8 cellular contexts compared by ENCODE assay signal in genomic region chr19:4909172-4909896, GRCh38. TPM values are rescaled to one million over a fixed set of nuclear protein-coding genes. Genes with fewer than 3 reads are reported as not detected.
A peak's percentile ranks its signal among the peaks of the same experiment; 100 is the strongest.
DNase-seq lines count a peak whose midpoint lies in the region; ATAC-seq and TF ChIP-seq lines count a peak whose summit lies in the region.

Gene UHRF1, plus strand, starts transcription at chr19:4909501. Its CDS starts 1,385 bp downstream, at chr19:4910886.

- POLR2A ChIA-PET in CD4-positive, alpha-beta T cell (lab: Charles Lee), result no interaction called here

- intact Hi-C loops in CD4-positive, alpha-beta T cell (cut with DNase I, micrococcal nuclease), result no loop called here
- intact Hi-C loops in dorsolateral prefrontal cortex (cut with DNase I) (no loop called here), upper lobe of right lung (cut with DNase I) (no loop called here)

- no peak for ATAC-seq in CD4-positive, alpha-beta T cell (ENCODE audit: poor library complexity)
- ATAC-seq in GM19025 (IDR thresholded peaks at IDR 0.05; ENCODE audit: low read depth, unreplicated experiment) (peak; percentile 22), upper lobe of right lung (no peak)
- peak; percentile 72 to 74 for ATAC-seq in natural killer cell treated with Interleukin-12 subunit alpha and Interleukin-12 subunit beta and Interleukin-15 and Interleukin-18, amount 100 ng/mL, for 72 hours

- DNase-seq in CD4-positive, alpha-beta T cell, result peak in 1 of 10 experiments; percentile 4
- peak; percentile 64 for DNase-seq in LHCN-M2 (ENCODE audit: low read depth)
- no peak for DNase-seq in dorsolateral prefrontal cortex
- peak; percentile 80 for DNase-seq in natural killer cell treated with Interleukin-12 subunit alpha and Interleukin-12 subunit beta and Interleukin-15 and Interleukin-18, amount 100 ng/mL, for 72 hours (ENCODE audit: low spot score)
- no peak for DNase-seq in upper lobe of right lung
- DNase-seq in hippocampal formation (lab: John Stamatoyannopoulos, UW), result no peak

- H3K9me3 ChIP-seq in CD4-positive, alpha-beta T cell (ENCODE audit: control insufficient read depth, low read length), result no peaks in the 10 kb centered on the region
- no peaks in the 10 kb centered on the region for H3K9me3 ChIP-seq in upper lobe of right lung

- H3K27me3 Mint-ChIP-seq in CD4-positive, alpha-beta T cell, result no peaks in the 10 kb centered on the region
- H3K27me3 Mint-ChIP-seq in T-helper 1 cell treated with Interleukin-12 subunit alpha and Interleukin-12 subunit beta and Interleukin-4 antibody, amounts not matched to agents 30 μg/mL and 1 μg/mL, for 36 hours (ENCODE audit: low read depth), result no peaks in the 10 kb centered on the region
- no peaks in the 10 kb centered on the region for H3K27me3 Mint-ChIP-seq in natural killer cell treated with Interleukin-12 subunit alpha and Interleukin-12 subunit beta and Interleukin-15 and Interleukin-18, amount 100 ng/mL, for 72 hours

- no peaks in the 10 kb centered on the region for H3K36me3 ChIP-seq in upper lobe of right lung

- H3K27ac Mint-ChIP-seq in CD4-positive, alpha-beta T cell, result peak within 1 kb of the TSS; percentile 84
- peak within 1 kb of the TSS; percentile 83 for H3K27ac Mint-ChIP-seq in T-helper 1 cell treated with Interleukin-12 subunit alpha and Interleukin-12 subunit beta and Interleukin-4 antibody, amounts not matched to agents 30 μg/mL and 1 μg/mL, for 36 hours
- peak within 1 kb of the TSS in 1 of 2 donors; percentile 97 for H3K27ac Mint-ChIP-seq in natural killer cell treated with Interleukin-12 subunit alpha and Interleukin-12 subunit beta and Interleukin-15 and Interleukin-18, amount 100 ng/mL, for 72 hours

- peak within 1 kb of the TSS; percentile 98 for H3K4me3 Mint-ChIP-seq in CD4-positive, alpha-beta T cell
- peak within 1 kb of the TSS; percentile 90 for H3K4me3 Mint-ChIP-seq in T-helper 1 cell treated with Interleukin-12 subunit alpha and Interleukin-12 subunit beta and Interleukin-4 antibody, amounts not matched to agents 30 μg/mL and 1 μg/mL, for 36 hours
- peak within 1 kb of the TSS; percentile 100 for H3K4me3 Mint-ChIP-seq in natural killer cell treated with Interleukin-12 subunit alpha and Interleukin-12 subunit beta and Interleukin-15 and Interleukin-18, amount 100 ng/mL, for 72 hours

- H3K36me3 Mint-ChIP-seq in CD4-positive, alpha-beta T cell (ENCODE audit: low read depth), result peaks cover 13% of the 10 kb centered on the region
- H3K36me3 Mint-ChIP-seq in T-helper 1 cell treated with Interleukin-12 subunit alpha and Interleukin-12 subunit beta and Interleukin-4 antibody, amounts not matched to agents 30 μg/mL and 1 μg/mL, for 36 hours (ENCODE audit: low read depth), result peaks cover 19% of the 10 kb centered on the region
- H3K36me3 Mint-ChIP-seq in natural killer cell treated with Interleukin-12 subunit alpha and Interleukin-12 subunit beta and Interleukin-15 and Interleukin-18, amount 100 ng/mL, for 72 hours, result peaks cover 9% of the 10 kb centered on the region

- peaks cover 45% of the 10 kb centered on the region for H3K4me1 Mint-ChIP-seq in CD4-positive, alpha-beta T cell (ENCODE audit: low read depth)
- peaks cover 26% of the 10 kb centered on the region for H3K4me1 Mint-ChIP-seq in T-helper 1 cell treated with Interleukin-12 subunit alpha and Interleukin-12 subunit beta and Interleukin-4 antibody, amounts not matched to agents 30 μg/mL and 1 μg/mL, for 36 hours (ENCODE audit: low read depth)
- peaks cover 34 to 40% of the 10 kb centered on the region in 2 donors for H3K4me1 Mint-ChIP-seq in natural killer cell treated with Interleukin-12 subunit alpha and Interleukin-12 subunit beta and Interleukin-15 and Interleukin-18, amount 100 ng/mL, for 72 hours (ENCODE audit: low read depth in 2 of 2)

- H3K4me3 ChIP-seq in dorsolateral prefrontal cortex (peak within 1 kb of the TSS; percentile 41 to 83 (median 71)), upper lobe of right lung (peak within 1 kb of the TSS; percentile 57)

- no peaks in the 10 kb centered on the region for H3K9me3 Mint-ChIP-seq in CD4-positive, alpha-beta T cell
- no peaks in the 10 kb centered on the region for H3K9me3 Mint-ChIP-seq in T-helper 1 cell treated with Interleukin-12 subunit alpha and Interleukin-12 subunit beta and Interleukin-4 antibody, amounts not matched to agents 30 μg/mL and 1 μg/mL, for 36 hours
- no peaks in the 10 kb centered on the region for H3K9me3 Mint-ChIP-seq in natural killer cell treated with Interleukin-12 subunit alpha and Interleukin-12 subunit beta and Interleukin-15 and Interleukin-18, amount 100 ng/mL, for 72 hours

- CTCF ChIA-PET in CD4-positive, alpha-beta T cell (lab: Charles Lee), result no interaction called here

- peaks cover 26% of the 10 kb centered on the region for H3K4me1 ChIP-seq in upper lobe of right lung

- H3K27ac ChIP-seq in CD4-positive, alpha-beta T cell (ENCODE audit: low read depth, low read length), result no peak within 1 kb of the TSS
- H3K27ac ChIP-seq in dorsolateral prefrontal cortex (peak within 1 kb of the TSS in 44 of 59 donors; percentile 24 to 89 (median 74)), upper lobe of right lung (no peak within 1 kb of the TSS)

- H3K27me3 ChIP-seq in CD4-positive, alpha-beta T cell (ENCODE audit: control insufficient read depth, insufficient read depth, low read length), result no peaks in the 10 kb centered on the region
- H3K27me3 ChIP-seq in dorsolateral prefrontal cortex (peaks cover 0 to 15% (median 0%) of the 10 kb centered on the region in 45 donors), upper lobe of right lung (peaks cover 5% of the 10 kb centered on the region)

- no peak for TF ChIP-seq CTCF in CD4-positive, alpha-beta T cell (IDR thresholded peaks at IDR 0.05)
- TF ChIP-seq CTCF in dorsolateral prefrontal cortex (IDR thresholded peaks at IDR 0.05 in 54 of 56, conservative IDR thresholded peaks at IDR 0.05 in 2 of 56; ENCODE audit: low read depth in 1 of 56, partially characterized antibody in 56 of 56), result no peak
- no peak for TF ChIP-seq CTCF in upper lobe of right lung (IDR thresholded peaks at IDR 0.05)

RNA-seq across cellular contexts. Expression of gene UHRF1, which starts in this region (rescaled TPM):
- total RNA-seq in CD4-positive, alpha-beta T cell, result under 1 TPM; 0.16 to 0.20 TPM
- 122 and 132 TPM in 2 replicates for total RNA-seq in LHCN-M2 (2014; rRNA removed)
- polyA plus RNA-seq in LHCN-M2 (2012), result 53.5 TPM
- total RNA-seq in dorsolateral prefrontal cortex, result 10 to 100 TPM in 8 of 120 experiments, 1 to 10 TPM in 111, under 1 TPM in 1; 0.41 to 13.6 (median 3.8) TPM
- 100 to 1,000 TPM in 1 of 2 donors, 10 to 100 TPM in 1; 75.5 to 201 TPM for total RNA-seq in natural killer cell treated with Interleukin-12 subunit alpha and Interleukin-12 subunit beta and Interleukin-15 and Interleukin-18, amount 100 ng/mL, for 72 hours
- total RNA-seq in upper lobe of right lung, result 0.90 TPM

Comparison
In these comparisons a context has a peak if more than half of its experiments do, and no peak if none do; other contexts are left out.
1. ATAC-seq: peak in GM19025 (single experiment) and natural killer cell treated with Interleukin-12 subunit alpha and Interleukin-12 subunit beta and Interleukin-15 and Interleukin-18, amount 100 ng/mL, for 72 hours (2 of 2); none in CD4-positive, alpha-beta T cell (single experiment) and upper lobe of right lung (single experiment).
2. DNase-seq: peak in LHCN-M2 (single experiment) and natural killer cell treated with Interleukin-12 subunit alpha and Interleukin-12 subunit beta and Interleukin-15 and Interleukin-18, amount 100 ng/mL, for 72 hours (single experiment); none in dorsolateral prefrontal cortex (0 of 10), upper lobe of right lung (single experiment) and hippocampal formation (0 of 2).
3. H3K27ac ChIP-seq: peak in dorsolateral prefrontal cortex (44 of 59); none in CD4-positive, alpha-beta T cell (single experiment) and upper lobe of right lung (single experiment).
4. Peak in every context shown above with its lines, with median percentiles within 50 percentile points of each other: H3K4me3 Mint-ChIP-seq.